1 cellular context compared by ENCODE assay signal in the genomic region with DNA sequence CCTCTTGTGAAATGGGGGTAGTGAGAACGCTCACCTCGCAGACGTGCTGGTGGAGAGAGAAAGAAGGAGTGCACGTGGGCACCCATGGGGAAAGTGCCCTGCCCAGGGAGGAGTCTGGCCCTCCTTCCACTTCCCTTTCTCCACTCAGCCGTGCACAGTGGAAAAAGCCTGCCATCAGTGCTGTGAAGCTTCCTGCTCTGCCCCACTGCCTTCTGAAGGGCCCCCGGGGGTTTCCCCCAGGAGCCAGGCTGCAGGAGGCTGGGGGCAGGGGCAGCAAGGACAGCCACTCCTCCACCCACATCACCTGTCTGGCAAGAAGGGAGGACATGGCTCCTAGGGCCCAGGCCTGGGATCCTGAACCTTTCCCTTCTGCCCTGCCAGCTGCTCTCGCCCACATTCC.
TF ChIP-seq lines count a peak whose summit lies in the region.

No MANE protein-coding gene starts in this region.

TF ChIP-seq in HepG2, 621 proteins besides CTCF, POLR2A, EP300 and RAD21:
- no peak for TF ChIP-seq ONECUT2 (CRISPR knock-in tag; IDR thresholded peaks at IDR 0.05)
- no peak for TF ChIP-seq ZNF33B (CRISPR knock-in tag; IDR thresholded peaks at IDR 0.05)
- no peak for TF ChIP-seq PHF5A (CRISPR knock-in tag; IDR thresholded peaks at IDR 0.05; ENCODE audit: low read depth, unreplicated experiment)
- TF ChIP-seq RARG (CRISPR knock-in tag; IDR thresholded peaks at IDR 0.05; ENCODE audit: low read depth) = no peak
- TF ChIP-seq RARA (CRISPR knock-in tag; IDR thresholded peaks at IDR 0.05) = no peak
- TF ChIP-seq, protein P1, sequence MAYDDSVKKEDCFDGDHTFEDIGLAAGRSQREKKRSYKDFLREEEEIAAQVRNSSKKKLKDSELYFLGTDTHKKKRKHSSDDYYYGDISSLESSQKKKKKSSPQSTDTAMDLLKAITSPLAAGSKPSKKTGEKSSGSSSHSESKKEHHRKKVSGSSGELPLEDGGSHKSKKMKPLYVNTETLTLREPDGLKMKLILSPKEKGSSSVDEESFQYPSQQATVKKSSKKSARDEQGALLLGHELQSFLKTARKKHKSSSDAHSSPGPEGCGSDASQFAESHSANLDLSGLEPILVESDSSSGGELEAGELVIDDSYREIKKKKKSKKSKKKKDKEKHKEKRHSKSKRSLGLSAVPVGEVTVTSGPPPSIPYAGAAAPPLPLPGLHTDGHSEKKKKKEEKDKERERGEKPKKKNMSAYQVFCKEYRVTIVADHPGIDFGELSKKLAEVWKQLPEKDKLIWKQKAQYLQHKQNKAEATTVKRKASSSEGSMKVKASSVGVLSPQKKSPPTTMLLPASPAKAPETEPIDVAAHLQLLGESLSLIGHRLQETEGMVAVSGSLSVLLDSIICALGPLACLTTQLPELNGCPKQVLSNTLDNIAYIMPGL (CRISPR knock-in tag; IDR thresholded peaks at IDR 0.05; ENCODE audit: borderline replicate concordance in 1 of 2, low read depth in 1 of 2) = no peak
- TF ChIP-seq ZFY (CRISPR knock-in tag; IDR thresholded peaks at IDR 0.05) = no peak
- TF ChIP-seq NFIC (IDR thresholded peaks at IDR 0.05; ENCODE audit: low read length) = no peak
